Comparison of ENCODE assay signal across 20 cellular contexts in genomic region chr18:23245461-23245860, GRCh38.
DNase-seq lines count a peak whose midpoint lies in the region; ATAC-seq and TF ChIP-seq lines count a peak whose summit lies in the region.
"Had no signal": no experiment of that assay in that cellular context is flagged by ENCODE, and none has a peak within 500 bp of the region (broad histone marks: within the 10 kb centered on the region; RNA-seq: fewer than 3 reads in every experiment).

No MANE protein-coding gene starts in this region.

- no peak overlapping the region for H3K4me3 ChIP-seq in BLaER1 treated with 17β-estradiol and CSF1 and Interleukin-3, amounts not matched to agents 10 nM and 100 nM
- H3K4me3 ChIP-seq: GM12878, GM23248, HAP-1 had no signal

- no peak for TF ChIP-seq CTCF in glutamatergic neuron (IDR thresholded peaks at IDR 0.05; ENCODE audit: partially characterized antibody, unreplicated experiment)

- H3K27ac Mint-ChIP-seq in glutamatergic neuron (ENCODE audit: unreplicated experiment): peak overlapping the region; percentile 73
- H3K27ac Mint-ChIP-seq: CD4-positive, CD25-positive, alpha-beta regulatory T cell had no signal

- peaks cover 0 to 43% (median 14%) of the 10 kb centered on the region in 11 experiments; a peak in 7 of 22 replicates for H3K36me3 ChIP-seq in BLaER1 treated with 17β-estradiol and CSF1 and Interleukin-3, amounts not matched to agents 10 nM and 100 nM
- H3K36me3 ChIP-seq: HAP-1 had no signal

- peak overlapping the region in 8 of 11 experiments; percentile 8 to 38 (median 23); a peak in 11 of 22 replicates for H3K4me2 ChIP-seq in BLaER1 treated with 17β-estradiol and CSF1 and Interleukin-3, amounts not matched to agents 10 nM and 100 nM

- H3K27ac ChIP-seq in BLaER1 treated with 17β-estradiol and CSF1 and Interleukin-3, amounts not matched to agents 10 nM and 100 nM: peak overlapping the region in 3 of 11 experiments; percentile 8 to 59 (median 28); a peak in 1 of 22 replicates
- H3K27ac ChIP-seq: GM23248, HL-60 had no signal

- ATAC-seq in HG03135 (IDR thresholded peaks at IDR 0.05; ENCODE audit: unreplicated experiment): no peak
- ATAC-seq: GM12878 had no signal

- H3K9me3 ChIP-seq in BLaER1 treated with 17β-estradiol and CSF1 and Interleukin-3, amounts not matched to agents 10 nM and 100 nM (replicated peaks in 1 of 11): peaks cover 9 to 20% (median 14%) of the 10 kb centered on the region in 11 experiments
- H3K9me3 ChIP-seq: HAP-1 had no signal

- DNase-seq in amniotic epithelial cell (ENCODE audit: low read depth) (peak; percentile 58), glutamatergic neuron (no peak), NCI-H1694 treated with DMSO at 0.1 percent for 48 hours (lab: John Stamatoyannopoulos, UW) (no peak)
- no peak for DNase-seq in activated naive CD4-positive, alpha-beta T cell treated with anti-CD3 and anti-CD28 coated beads, Interleukin-2, amount 50 U/mL, for 16 hours
- no peak for DNase-seq in stimulated activated CD4-positive, alpha-beta T cell treated with anti-CD3 and anti-CD28 coated beads, Interleukin-12 subunit alpha, Interleukin-12 subunit beta, amount 100 ng/mL, for 4 hours
- DNase-seq: 8988T; C1 segment of cervical spinal cord; CD4-positive, CD25-positive, alpha-beta regulatory T cell; CD8-positive, alpha-beta memory T cell; COR-L47; DMS 273 treated with DMSO at 0.1 percent for 48 hours; DMS53; DND-41; EL; GM23248 had no signal

- peaks cover 3% of the 10 kb centered on the region for H3K36me3 Mint-ChIP-seq in glutamatergic neuron (ENCODE audit: unreplicated experiment)
- H3K36me3 Mint-ChIP-seq: CD4-positive, CD25-positive, alpha-beta regulatory T cell; CD8-positive, alpha-beta memory T cell had no signal

- H3K4me3 Mint-ChIP-seq in glutamatergic neuron (ENCODE audit: unreplicated experiment): peak overlapping the region; percentile 15
- H3K4me3 Mint-ChIP-seq: CD4-positive, CD25-positive, alpha-beta regulatory T cell had no signal

- peaks cover 39 to 86% (median 70%) of the 10 kb centered on the region in 10 experiments for H3K4me1 ChIP-seq in BLaER1 treated with 17β-estradiol and CSF1 and Interleukin-3, amounts not matched to agents 10 nM and 100 nM
- H3K4me1 ChIP-seq: HAP-1 had no signal

- H4K20me1 ChIP-seq in BLaER1 treated with 17β-estradiol and CSF1 and Interleukin-3, amounts not matched to agents 10 nM and 100 nM: no peaks in the 10 kb centered on the region

- no peak overlapping the region for H3K9ac ChIP-seq in BLaER1 treated with 17β-estradiol and CSF1 and Interleukin-3, amounts not matched to agents 10 nM and 100 nM
- H3K9ac ChIP-seq: GM23248 had no signal

- H3K27me3 ChIP-seq in BLaER1 treated with 17β-estradiol and CSF1 and Interleukin-3, amounts not matched to agents 10 nM and 100 nM: no peaks in the 10 kb centered on the region

- peaks cover 4% of the 10 kb centered on the region for H3K27me3 Mint-ChIP-seq in glutamatergic neuron (ENCODE audit: unreplicated experiment)
- H3K27me3 Mint-ChIP-seq: CD4-positive, CD25-positive, alpha-beta regulatory T cell had no signal

- peaks cover 4% of the 10 kb centered on the region for H3K9me3 Mint-ChIP-seq in glutamatergic neuron (ENCODE audit: unreplicated experiment)
- H3K9me3 Mint-ChIP-seq: CD8-positive, alpha-beta memory T cell had no signal

- H3K4me1 Mint-ChIP-seq in glutamatergic neuron (ENCODE audit: low read depth, unreplicated experiment): peaks cover 19% of the 10 kb centered on the region
- H3K4me1 Mint-ChIP-seq: CD4-positive, CD25-positive, alpha-beta regulatory T cell; CD8-positive, alpha-beta memory T cell had no signal
